9 cellular contexts compared by ENCODE assay signal in genomic region chr14:77181124-77181602, GRCh38. TPM values are rescaled to one million over a fixed set of nuclear protein-coding genes. Genes with fewer than 3 reads are reported as not detected.
DNase-seq lines count a peak whose midpoint lies in the region; ATAC-seq, FAIRE-seq and TF ChIP-seq lines count a peak whose summit lies in the region.
"Had no signal": no experiment of that assay in that cellular context is flagged by ENCODE, and none has a peak within 500 bp of the region (broad histone marks: within the 10 kb centered on the region; RNA-seq: fewer than 3 reads in every experiment).

No MANE protein-coding gene starts in this region.

- H3K27ac Mint-ChIP-seq in activated CD4-positive, alpha-beta T cell treated with anti-CD3 and anti-CD28 coated beads, Interleukin-2, amount 10 ng/mL, durations not matched to agents 24 days and 14 days = peak overlapping the region; percentile 56
- H3K27ac Mint-ChIP-seq in endothelial cell (ENCODE audit: unreplicated experiment) = no peak overlapping the region
- H3K27ac Mint-ChIP-seq in stimulated activated memory B cell treated with anti-CD40 and anti-IgM and Interleukin-4, amounts not matched to agents 10 μg/mL and 1 μg/mL and 100 μg/mL, for 72 hours = peak overlapping the region; percentile 62

- no peak; the same call in 1 of the 2 replicates for ATAC-seq in PC-3
- no peak for ATAC-seq in stimulated activated memory B cell treated with anti-CD40 and anti-IgM and Interleukin-4, amounts not matched to agents 10 μg/mL and 1 μg/mL and 100 μg/mL, for 72 hours

- H4K20me1 ChIP-seq in PC-3 (ENCODE audit: low read length) = no peaks in the 10 kb centered on the region

- H3K4me3 Mint-ChIP-seq in activated CD4-positive, alpha-beta T cell treated with anti-CD3 and anti-CD28 coated beads, Interleukin-2, amount 10 ng/mL, durations not matched to agents 24 days and 14 days = peak overlapping the region; percentile 75
- peak overlapping the region; percentile 37 for H3K4me3 Mint-ChIP-seq in endothelial cell (ENCODE audit: unreplicated experiment)
- peak overlapping the region; percentile 77 for H3K4me3 Mint-ChIP-seq in stimulated activated memory B cell treated with anti-CD40 and anti-IgM and Interleukin-4, amounts not matched to agents 10 μg/mL and 1 μg/mL and 100 μg/mL, for 72 hours

- H3K9me3 ChIP-seq in PC-3 (ENCODE audit: low read length) = no peaks in the 10 kb centered on the region

- CTCF ChIA-PET in PC-3 (lab: Charles Lee) = interaction anchor here (0.8 kb wide), 1 partner anchor 133 kb away, joined by 3 read pairs; no protein-coding TSS in a partner anchor

- H3K27me3 ChIP-seq in PC-3 (ENCODE audit: low read length) = no peaks in the 10 kb centered on the region

- peak overlapping the region; percentile 98 for H2AFZ ChIP-seq in PC-3 (ENCODE audit: low read length)

- no peaks in the 10 kb centered on the region for H3K36me3 Mint-ChIP-seq in activated CD4-positive, alpha-beta T cell treated with anti-CD3 and anti-CD28 coated beads, Interleukin-2, amount 10 ng/mL, durations not matched to agents 24 days and 14 days (ENCODE audit: low read depth)
- peaks cover 5% of the 10 kb centered on the region for H3K36me3 Mint-ChIP-seq in endothelial cell (ENCODE audit: low read depth, unreplicated experiment)
- H3K36me3 Mint-ChIP-seq in stimulated activated memory B cell treated with anti-CD40 and anti-IgM and Interleukin-4, amounts not matched to agents 10 μg/mL and 1 μg/mL and 100 μg/mL, for 72 hours = no peaks in the 10 kb centered on the region

- H3K4me1 ChIP-seq in PC-3 (ENCODE audit: insufficient read depth, low read length) = peaks cover 24% of the 10 kb centered on the region

- H3K36me3 ChIP-seq in PC-3 (ENCODE audit: low read depth, low read length) = no peaks in the 10 kb centered on the region

- TF ChIP-seq CTCF in PC-3 (conservative IDR thresholded peaks at IDR 0.05; ENCODE audit: low read depth, low read length) (no peak), endothelial cell (IDR thresholded peaks at IDR 0.05; ENCODE audit: unreplicated experiment) (no peak)

- H3K27ac ChIP-seq in PC-3 (ENCODE audit: low read length) = no peak overlapping the region

- no peaks in the 10 kb centered on the region for H3F3A ChIP-seq in PC-3 (ENCODE audit: low read length, unreplicated experiment)

- peaks cover 32% of the 10 kb centered on the region for H3K27me3 Mint-ChIP-seq in activated CD4-positive, alpha-beta T cell treated with anti-CD3 and anti-CD28 coated beads, Interleukin-2, amount 10 ng/mL, durations not matched to agents 24 days and 14 days
- H3K27me3 Mint-ChIP-seq in endothelial cell (ENCODE audit: unreplicated experiment) = peaks cover 3% of the 10 kb centered on the region
- H3K27me3 Mint-ChIP-seq in stimulated activated memory B cell treated with anti-CD40 and anti-IgM and Interleukin-4, amounts not matched to agents 10 μg/mL and 1 μg/mL and 100 μg/mL, for 72 hours = peaks cover 17% of the 10 kb centered on the region

- POLR2A ChIA-PET in PC-3 (lab: Charles Lee; ENCODE audit: unreplicated experiment) = interaction anchor here (0.6 kb wide), 1 partner anchor 82 kb away, joined by 3 read pairs; no protein-coding TSS in a partner anchor

- 0 out of 2 replicates have a peak, but pooled peaks cover 3% of the 10 kb centered on the region for H3K79me2 ChIP-seq in PC-3 (ENCODE audit: low read length)

- H3K9ac ChIP-seq in PC-3 (ENCODE audit: low read length) = no peak overlapping the region

- intact Hi-C loops in activated CD4-positive, alpha-beta T cell treated with anti-CD3 and anti-CD28 coated beads, Interleukin-2, amount 10 ng/mL, durations not matched to agents 24 days and 14 days (cut with micrococcal nuclease) = no loop called here
- intact Hi-C loops in PC-3 (cut with micrococcal nuclease) = no loop called here

- no peaks in the 10 kb centered on the region for H3K9me3 Mint-ChIP-seq in activated CD4-positive, alpha-beta T cell treated with anti-CD3 and anti-CD28 coated beads, Interleukin-2, amount 10 ng/mL, durations not matched to agents 24 days and 14 days
- H3K9me3 Mint-ChIP-seq in endothelial cell (ENCODE audit: unreplicated experiment) = no peaks in the 10 kb centered on the region
- H3K9me3 Mint-ChIP-seq in stimulated activated memory B cell treated with anti-CD40 and anti-IgM and Interleukin-4, amounts not matched to agents 10 μg/mL and 1 μg/mL and 100 μg/mL, for 72 hours = no peaks in the 10 kb centered on the region

- peak overlapping the region; percentile 97 for H3K4me2 ChIP-seq in PC-3 (ENCODE audit: low read length)

- DNase-seq in activated CD4-positive, alpha-beta T cell treated with anti-CD3 and anti-CD28 coated beads, Interleukin-2, amount 10 ng/mL, durations not matched to agents 24 days and 14 days = no peak
- no peak for DNase-seq in activated CD4-positive, alpha-beta T cell treated with anti-CD3 and anti-CD28 coated beads, Interleukin-2, amount 50 U/mL, for 1 hour
- no peak for DNase-seq in PC-3
- DNase-seq in endothelial cell (ENCODE audit: low spot score) = no peak
- DNase-seq in NCI-H524 treated with DMSO at 0.1 percent for 48 hours (lab: John Stamatoyannopoulos, UW) = no peak
- DNase-seq in DMS 273 treated with DMSO at 0.1 percent for 48 hours (lab: John Stamatoyannopoulos, UW) = no peak
- no peak for DNase-seq in RCC 7860 (ENCODE audit: low spot score)

- H3K9me2 ChIP-seq in PC-3 (replicated peaks; ENCODE audit: low read length) = no peaks in the 10 kb centered on the region

- H3K4me1 Mint-ChIP-seq in activated CD4-positive, alpha-beta T cell treated with anti-CD3 and anti-CD28 coated beads, Interleukin-2, amount 10 ng/mL, durations not matched to agents 24 days and 14 days = peaks cover 21% of the 10 kb centered on the region
- H3K4me1 Mint-ChIP-seq in endothelial cell (ENCODE audit: unreplicated experiment) = peaks cover 28% of the 10 kb centered on the region
- H3K4me1 Mint-ChIP-seq in stimulated activated memory B cell treated with anti-CD40 and anti-IgM and Interleukin-4, amounts not matched to agents 10 μg/mL and 1 μg/mL and 100 μg/mL, for 72 hours = peaks cover 27% of the 10 kb centered on the region

- H3K4me3 ChIP-seq in PC-3 (ENCODE audit: low read length) = peak overlapping the region; percentile 85

- FAIRE-seq in RCC 7860 (lab: Jason Lieb, UNC) = no peak

- no TSS peak for BruUV-seq in PC-3 (replicated peaks; lab: Mats Ljungman, UMichigan)

RNA-seq across cellular contexts. Expression of gene TMEM63C, which starts 0.4 kb away (rescaled TPM):
- total RNA-seq in activated CD4-positive, alpha-beta T cell treated with anti-CD3 and anti-CD28 coated beads, Interleukin-2, amount 10 ng/mL, durations not matched to agents 24 days and 14 days = 1.3 and 2.3 TPM in 2 replicates
- total RNA-seq in PC-3 (2014; rRNA removed) = 4.0 and 5.4 TPM in 2 replicates
- total RNA-seq in endothelial cell (ENCODE audit: unreplicated experiment) = 6.6 TPM

RNA-seq across cellular contexts. Expression of gene ZDHHC22, which starts 39.6 kb away (rescaled TPM):
- total RNA-seq in activated CD4-positive, alpha-beta T cell treated with anti-CD3 and anti-CD28 coated beads, Interleukin-2, amount 10 ng/mL, durations not matched to agents 24 days and 14 days = not detected in 2 replicates
- total RNA-seq in PC-3 (2014; rRNA removed) (0.15 and 0.81 TPM in 2 replicates), endothelial cell (ENCODE audit: unreplicated experiment) (12.0 TPM)
- total RNA-seq: activated CD8-positive, alpha-beta memory T cell treated with anti-CD3 and anti-CD28 coated beads for 36 hours had no signal
